Comparison of ENCODE assay signal across 8 cellular contexts in the genomic region with DNA sequence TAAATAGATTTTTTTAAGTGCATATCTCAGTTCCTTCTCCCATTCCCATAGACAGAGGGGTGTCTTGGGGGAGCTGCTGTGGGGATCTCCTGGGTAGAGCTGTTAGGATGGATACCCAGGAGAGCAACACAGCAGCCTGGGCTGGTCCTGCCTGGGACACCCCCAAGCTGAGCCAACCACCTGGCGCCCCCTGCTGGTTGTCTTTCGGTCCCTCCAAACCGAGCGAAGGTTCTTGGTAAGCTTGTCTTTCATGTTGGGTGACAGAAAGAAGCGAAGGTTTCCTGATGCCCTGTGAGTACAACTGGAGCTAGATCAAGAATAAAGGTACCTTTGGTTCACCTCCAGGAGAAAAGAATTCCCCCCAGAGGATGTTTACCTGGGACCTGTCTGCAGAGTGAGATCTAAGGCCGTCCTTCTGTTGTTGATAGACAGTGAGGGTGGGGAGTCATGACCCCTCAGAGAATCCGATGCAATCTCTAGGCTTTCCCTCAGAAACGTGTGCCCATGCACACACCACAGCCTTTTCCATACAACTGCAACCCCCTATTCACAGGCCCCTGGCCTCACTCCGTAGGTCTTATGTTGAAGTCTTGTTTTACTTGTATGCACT. TPM values are rescaled to one million over a fixed set of nuclear protein-coding genes. Genes with fewer than 3 reads are reported as not detected.
DNase-seq lines count a peak whose midpoint lies in the region; ATAC-seq lines count a peak whose summit lies in the region.

No MANE protein-coding gene starts in this region.

- DNase-seq in GM03348 (ENCODE audit: low spot score) (peak; percentile 71), NCI-H2227 treated with DMSO at 0.1 percent for 48 hours (lab: John Stamatoyannopoulos, UW) (peak; percentile 9), dermis blood vessel endothelial cell (peak; percentile 90), medulla oblongata (ENCODE audit: extremely low spot score) (peak; percentile 78), OCI-M2 (lab: John Stamatoyannopoulos, UW; ENCODE audit: unreplicated experiment) (no peak)
- peak; percentile 76 to 85 for DNase-seq in activated CD4-positive, alpha-beta T cell treated with anti-CD3 and anti-CD28 coated beads, Interleukin-2, amount 50 U/mL, for 24 hours (ENCODE audit: low read depth in 1 of 2, low spot score in 1 of 2)
- DNase-seq in stimulated activated CD8-positive, alpha-beta memory T cell treated with anti-CD3 and anti-CD28 coated beads, Interleukin-2, amount 100 ng/mL, for 48 hours (ENCODE audit: low read depth in 2 of 2): peak; percentile 80 to 85

- peak; percentile 56 for ATAC-seq in HG02588 (IDR thresholded peaks at IDR 0.05; ENCODE audit: unreplicated experiment)

RNA-seq across cellular contexts. Expression of gene SNX9, which starts 50.8 kb away (rescaled TPM):
- 51.4 and 61.4 TPM in 2 replicates for total RNA-seq in dermis blood vessel endothelial cell
